In the genomic region with DNA sequence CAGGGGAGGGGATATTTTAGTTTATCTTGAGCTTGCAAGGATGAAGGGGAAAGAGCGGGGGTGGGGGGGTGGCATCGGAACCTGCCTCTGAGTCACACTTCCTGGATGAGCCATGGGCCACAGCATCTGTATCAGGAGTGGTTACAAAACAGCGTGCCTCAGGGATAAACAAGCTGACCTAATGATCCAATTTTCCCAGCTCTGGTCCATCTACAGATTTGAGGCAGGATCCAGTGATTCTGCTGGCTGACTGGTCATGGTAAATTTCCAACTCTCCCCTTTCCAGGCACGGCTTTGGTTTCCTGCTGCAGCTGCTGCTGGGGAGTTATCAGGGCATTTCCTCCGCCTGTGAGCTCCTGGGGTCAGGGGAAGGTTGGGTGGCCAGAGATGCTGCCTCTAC, we compare ENCODE assay signal across 1 cellular context.
TF ChIP-seq lines count a peak whose summit lies in the region.

No MANE protein-coding gene starts in this region.

TF ChIP-seq in liver, 16 proteins besides CTCF, POLR2A, EP300 and RAD21 (continued from another document):
- TF ChIP-seq NR2F2 (IDR thresholded peaks at IDR 0.05) (peak; percentile 94), HNF4A (conservative IDR thresholded peaks at IDR 0.05) (no peak)
- TF ChIP-seq, protein P1, sequence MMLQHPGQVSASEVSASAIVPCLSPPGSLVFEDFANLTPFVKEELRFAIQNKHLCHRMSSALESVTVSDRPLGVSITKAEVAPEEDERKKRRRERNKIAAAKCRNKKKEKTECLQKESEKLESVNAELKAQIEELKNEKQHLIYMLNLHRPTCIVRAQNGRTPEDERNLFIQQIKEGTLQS (IDR thresholded peaks at IDR 0.05), result no peak
TF ChIP-seq in liver: peak in this region for 5.
